21 cellular contexts compared by ENCODE assay signal in genomic region chr13:113959198-113959597, GRCh38. TPM values are rescaled to one million over a fixed set of nuclear protein-coding genes. Genes with fewer than 3 reads are reported as not detected.
DNase-seq lines count a peak whose midpoint lies in the region; ATAC-seq, FAIRE-seq and TF ChIP-seq lines count a peak whose summit lies in the region.
"Had no signal": no experiment of that assay in that cellular context is flagged by ENCODE, and none has a peak within 500 bp of the region (broad histone marks: within the 10 kb centered on the region; RNA-seq: fewer than 3 reads in every experiment).

No MANE protein-coding gene starts in this region.

- no peaks in the 10 kb centered on the region for H3K9me3 ChIP-seq in K562 (replicated peaks; ENCODE audit: control insufficient read depth, insufficient read depth, low read depth, low read length)
- peaks cover 0 to 7% (median 0%) of the 10 kb centered on the region in 3 experiments for H3K9me3 ChIP-seq in naive thymus-derived CD4-positive, alpha-beta T cell (ENCODE audit: control insufficient read depth in 2 of 3, low read length in 3 of 3)
- H3K9me3 ChIP-seq: tibial artery had no signal

- in situ Hi-C loops in K562 (cut with MboI), result no loop called here

- POLR2A ChIA-PET in K562 (lab: Yijun Ruan, JAX), result interaction anchor here (0.7 kb wide), 1 partner anchor 185 kb away, joined by 3 read pairs; no protein-coding TSS in a partner anchor
- POLR2A ChIA-PET in naive thymus-derived CD4-positive, alpha-beta T cell (lab: Charles Lee), result no interaction called here

- TF ChIP-seq RAD21 in K562 (CRISPR knock-in tag; conservative IDR thresholded peaks at IDR 0.05 in 1 of 2, IDR thresholded peaks at IDR 0.05 in 1 of 2), result no peak

- no peak for DNase-seq in activated CD4-positive, CD25-positive, alpha-beta regulatory T cell (lab: John Stamatoyannopoulos, UW)
- DNase-seq in HT-29 (ENCODE audit: low spot score) (peak; percentile 96), K562 (ENCODE audit: extremely low read depth in 1 of 4, low spot score in 3 of 4) (peak; percentile 34 to 81 (median 40)), NCI-H2081 treated with DMSO at 0.1 percent for 48 hours (lab: John Stamatoyannopoulos, UW) (no peak), OCI-M1 (lab: John Stamatoyannopoulos, UW) (no peak), NOMO-1 treated with dmso at 0.1 percent for 144 hours (lab: John Stamatoyannopoulos, UW; ENCODE audit: unreplicated experiment) (no peak)
- DNase-seq in naive thymus-derived CD4-positive, alpha-beta T cell, result no peak
- DNase-seq: 8988T; activated naive CD4-positive, alpha-beta T cell treated with anti-CD3 and anti-CD28 coated beads for 36 hours; hippocampal formation; kidney glomerular epithelial cell; NCI-H1048; NCI-H774; stimulated activated CD4-positive, alpha-beta T cell treated with anti-CD3 and anti-CD28 coated beads, Interleukin-4, amount 100 ng/mL, for 24 hours; stimulated activated CD8-positive, alpha-beta memory T cell treated with anti-CD3 and anti-CD28 coated beads, Interleukin-4, amount 100 ng/mL, for 48 hours; T-cell; tibial artery; WERI-Rb-1 had no signal

- no peak for TF ChIP-seq CTCF in K562 (IDR thresholded peaks at IDR 0.05 in 2 of 3, conservative IDR thresholded peaks at IDR 0.05 in 1 of 3; ENCODE audit: insufficient read depth in 2 of 3, low read depth in 1 of 3, low read length in 3 of 3)

- no peak overlapping the region for H3K4me3 ChIP-seq in K562
- H3K4me3 ChIP-seq in naive thymus-derived CD4-positive, alpha-beta T cell (ENCODE audit: low read length), result no peak overlapping the region
- H3K4me3 ChIP-seq: tibial artery had no signal

- intact Hi-C loops in K562 (cut with micrococcal nuclease), result no loop called here
- intact Hi-C loops in naive thymus-derived CD4-positive, alpha-beta T cell (cut with micrococcal nuclease), result no loop called here

- no TSS peak for BruUV-seq in K562 (replicated peaks; lab: Mats Ljungman, UMichigan)

- no peak overlapping the region for H3K4me2 ChIP-seq in K562 (ENCODE audit: insufficient read depth, low read length)

- ATAC-seq in activated CD4-positive, CD25-positive, alpha-beta regulatory T cell treated with anti-CD3 and anti-CD28 coated beads, Interleukin-2, amount 50 U/mL, for 24 hours, result peak; percentile 28 to 33
- peak; percentile 87 for ATAC-seq in K562
- peak; percentile 19 for ATAC-seq in naive thymus-derived CD4-positive, alpha-beta T cell
- ATAC-seq: T-cell had no signal

- no peak for FAIRE-seq in K562 (lab: Jason Lieb, UNC)

- H3K9me1 ChIP-seq in K562 (ENCODE audit: control insufficient read depth, insufficient read depth, low read length), result no peaks in the 10 kb centered on the region

- H3K27me3 ChIP-seq in K562 (ENCODE audit: control insufficient read depth in 2 of 2, insufficient read depth in 2 of 2, low read length in 2 of 2), result peaks cover 2 to 9% of the 10 kb centered on the region in 2 experiments; a peak in 2 of 5 replicates
- no peaks in the 10 kb centered on the region for H3K27me3 ChIP-seq in naive thymus-derived CD4-positive, alpha-beta T cell (ENCODE audit: control insufficient read depth in 2 of 2, insufficient read depth in 2 of 2, low read length in 2 of 2)
- H3K27me3 ChIP-seq: tibial artery had no signal

- H2AFZ ChIP-seq in K562 (ENCODE audit: low read depth, low read length), result no peak overlapping the region

- H3K27ac ChIP-seq in K562 (ENCODE audit: extremely low read depth, low read depth, low read length), result no peak overlapping the region
- no peak overlapping the region for H3K27ac ChIP-seq in naive thymus-derived CD4-positive, alpha-beta T cell (ENCODE audit: low read depth, low read length)
- H3K27ac ChIP-seq: RWPE1, tibial artery, WERI-Rb-1 had no signal

- peaks cover 0 to 17% (median 3%) of the 10 kb centered on the region in 7 donors for H3K4me1 Mint-ChIP-seq in naive thymus-derived CD4-positive, alpha-beta T cell
- H3K4me1 Mint-ChIP-seq: CD14-positive monocyte had no signal

- peak overlapping the region in 7 of 9 donors; percentile 15 to 77 (median 59) for H3K27ac Mint-ChIP-seq in naive thymus-derived CD4-positive, alpha-beta T cell
- H3K27ac Mint-ChIP-seq: activated naive CD4-positive, alpha-beta T cell treated with anti-CD3 and anti-CD28 coated beads for 36 hours; CD14-positive monocyte had no signal

- no peak for TF ChIP-seq EP300 in K562 (IDR thresholded peaks at IDR 0.05; ENCODE audit: low read length)

- no peaks in the 10 kb centered on the region for H3K36me3 ChIP-seq in K562 (ENCODE audit: control insufficient read depth, insufficient read depth, low read length)
- peaks cover 0 to 30% (median 11%) of the 10 kb centered on the region in 3 experiments for H3K36me3 ChIP-seq in naive thymus-derived CD4-positive, alpha-beta T cell (ENCODE audit: control insufficient read depth in 2 of 3, insufficient read depth in 3 of 3, low read length in 3 of 3)
- H3K36me3 ChIP-seq: WERI-Rb-1 had no signal

- H4K20me1 ChIP-seq in K562 (replicated peaks; ENCODE audit: control insufficient read depth, insufficient read depth, low read length), result no peaks in the 10 kb centered on the region

- peak overlapping the region in 1 of 10 donors; percentile 6 for H3K4me3 Mint-ChIP-seq in naive thymus-derived CD4-positive, alpha-beta T cell
- H3K4me3 Mint-ChIP-seq: activated naive CD4-positive, alpha-beta T cell treated with anti-CD3 and anti-CD28 coated beads for 36 hours; CD14-positive monocyte; T-cell had no signal

- no peaks in the 10 kb centered on the region for H3K27me3 Mint-ChIP-seq in naive thymus-derived CD4-positive, alpha-beta T cell
- H3K27me3 Mint-ChIP-seq: T-cell had no signal

- no peaks in the 10 kb centered on the region for H3K79me2 ChIP-seq in K562 (ENCODE audit: control insufficient read depth, insufficient read depth, low read length)

- CTCF ChIA-PET in K562 (lab: Yijun Ruan, JAX; ENCODE audit: low intra/inter-chr PET ratio), result no interaction called here
- CTCF ChIA-PET in naive thymus-derived CD4-positive, alpha-beta T cell (lab: Charles Lee), result no interaction called here

- no peak overlapping the region for H3K9ac ChIP-seq in K562 (ENCODE audit: insufficient read depth in 1 of 2, low read depth in 2 of 2, low read length in 2 of 2)

- H3K4me1 ChIP-seq in K562 (replicated peaks in 1 of 2; ENCODE audit: control insufficient read depth in 2 of 2, insufficient read depth in 2 of 2, low read length in 2 of 2), result peaks cover 4 to 13% of the 10 kb centered on the region in 2 experiments; a peak in 4 of 5 replicates
- H3K4me1 ChIP-seq in naive thymus-derived CD4-positive, alpha-beta T cell (ENCODE audit: control insufficient read depth in 2 of 2, insufficient read depth in 2 of 2, low read length in 2 of 2), result no peaks in the 10 kb centered on the region
- H3K4me1 ChIP-seq: tibial artery had no signal

- H3K36me3 Mint-ChIP-seq in naive thymus-derived CD4-positive, alpha-beta T cell, result peaks cover 13 to 54% (median 40%) of the 10 kb centered on the region in 5 donors

- 0% methylated on average over 1 of the region's 1 CpG for WGBS in K562 (ENCODE audit: insufficient coverage, low coverage, missing lambda C conversion rate)

- TF ChIP-seq POLR2A in K562 (conservative IDR thresholded peaks at IDR 0.05), result no peak

- peaks cover 0 to 26% (median 4%) of the 10 kb centered on the region in 11 donors for H3K9me3 Mint-ChIP-seq in naive thymus-derived CD4-positive, alpha-beta T cell

TF ChIP-seq in K562, 482 proteins besides CTCF, POLR2A, EP300 and RAD21 (continues in another document):
- TF ChIP-seq PHF20 (IDR thresholded peaks at IDR 0.05; ENCODE audit: partially characterized antibody) (peak; percentile 67), KDM4B (IDR thresholded peaks at IDR 0.05; ENCODE audit: borderline replicate concordance in 2 of 2, low read depth in 1 of 2) (no peak), ASH1L (IDR thresholded peaks at IDR 0.05; ENCODE audit: borderline replicate concordance, low read depth, partially characterized antibody) (peak; percentile 47), ZNF512 (tag; IDR thresholded peaks at IDR 0.05) (no peak), NRF1 (conservative IDR thresholded peaks at IDR 0.05 in 1 of 2, IDR thresholded peaks at IDR 0.05 in 1 of 2) (0 out of 4 replicates have a peak, but pooled peaks of 1 of the 2 experiments have one; percentile 29), L3MBTL2 (IDR thresholded peaks at IDR 0.05) (0 out of 2 replicates have a peak, but pooled peaks have one; percentile 23)

RNA-seq across cellular contexts. Expression of gene C13orf46, which starts 14.7 kb away (rescaled TPM):
- 0.38 and 0.60 TPM in 2 replicates for total RNA-seq in HT-29 (2014; rRNA removed; shearing (Covaris generic))
- 0.26 and 0.49 TPM in 2 replicates for total RNA-seq in K562 (2011; cell fraction: chromatin; rRNA removed; ENCODE audit: low replicate concordance)
- 0.13 and 0.33 TPM in 2 replicates for total RNA-seq in K562 (2011; cell fraction: nucleolus; rRNA removed)
- total RNA-seq in K562 (2011; cell fraction: nucleoplasm; rRNA removed), result 0.22 and 0.23 TPM in 2 replicates
- total RNA-seq in K562 (2014; rRNA removed) (0.05 TPM in 1 of 2 replicates, not detected in the other), K562 (2014; rRNA removed; fragmentation: Illumina TruSeq; extraction: Trizol) (not detected in 2 replicates), K562 (2015; rRNA removed; fragmentation: Illumina TruSeq; extraction: Trizol) (0.04 TPM in 1 of 2 replicates, not detected in the other), K562 (2021) (0.13 and 0.24 TPM in 2 replicates)
- polyA plus RNA-seq in K562 (2011; rRNA removed) (not detected in 2 replicates), K562 (2014; fragmentation: Illumina TruSeq; extraction: Trizol) (0.06 and 0.10 TPM in 2 replicates), K562 (2014; fragmentation: Nextera tagmentation; extraction: Ambion mirVana) (not detected), K562 (2014; rRNA removed) (0.05 TPM in 2 replicates)
- polyA plus RNA-seq in K562 (2011; cell fraction: cytosol; rRNA removed), result 0.03 and 0.06 TPM in 2 replicates
- 0.11 TPM in 2 replicates for polyA plus RNA-seq in K562 (2011; cell fraction: nucleus; rRNA removed)
- 0.13 and 0.36 TPM in 2 replicates for polyA plus RNA-seq in K562 (2012)
- polyA minus RNA-seq in K562 (2011; rRNA and poly(A)+ RNA removed), result not detected in 2 replicates
- not detected in 2 replicates for polyA minus RNA-seq in K562 (2011; cell fraction: cytosol; rRNA and poly(A)+ RNA removed)
- polyA minus RNA-seq in K562 (2011; cell fraction: nucleus; rRNA and poly(A)+ RNA removed), result 0.11 TPM in 1 of 2 replicates, not detected in the other
- 10 to 100 TPM in 4 of 5 experiments, 1 to 10 TPM in 1; 8.0 to 27.0 (median 19.1) TPM for total RNA-seq in naive thymus-derived CD4-positive, alpha-beta T cell
- polyA plus RNA-seq in naive thymus-derived CD4-positive, alpha-beta T cell, result 1 to 10 TPM; 1.3 to 1.4 TPM

Comparison
In these comparisons a context has a peak if more than half of its experiments do, and no peak if none do; other contexts are left out.
1. ATAC-seq: peak in every context shown above with its lines; median percentile 87 in K562; 30 in activated CD4-positive, CD25-positive, alpha-beta regulatory T cell treated with anti-CD3 and anti-CD28 coated beads, Interleukin-2, amount 50 U/mL, for 24 hours; 19 in naive thymus-derived CD4-positive, alpha-beta T cell.
2. DNase-seq: peak in HT-29 (single experiment) and K562 (4 of 4); none in activated CD4-positive, CD25-positive, alpha-beta regulatory T cell (0 of 4), naive thymus-derived CD4-positive, alpha-beta T cell (0 of 9), NCI-H2081 treated with DMSO at 0.1 percent for 48 hours (single experiment), OCI-M1 (single experiment) and NOMO-1 treated with dmso at 0.1 percent for 144 hours (single experiment).